In genomic region chr1:87462894-87463293, GRCh38 we compare ENCODE assay signal across 16 cellular contexts.
A peak's percentile ranks its signal among the peaks of the same experiment; 100 is the strongest.
DNase-seq lines count a peak whose midpoint lies in the region; ATAC-seq and FAIRE-seq lines count a peak whose summit lies in the region.
"Had no signal": no experiment of that assay in that cellular context is flagged by ENCODE, and none has a peak within 500 bp of the region (broad histone marks: within the 10 kb centered on the region; RNA-seq: fewer than 3 reads in every experiment).

No MANE protein-coding gene starts in this region.

- DNase-seq in urothelium cell line (ENCODE audit: low spot score) (no peak), substantia nigra (lab: John Stamatoyannopoulos, UW) (no peak), pons (ENCODE audit: low spot score) (no peak)
- DNase-seq in activated CD4-positive, alpha-beta T cell treated with anti-CD3 and anti-CD28 coated beads for 4 hours, result no peak
- DNase-seq: BE2C, EL, GF-D8, Kasumi-1, NCI-H1417 treated with DMSO at 0.1 percent for 48 hours, NCI-H187, NCI-H69, Peyer's patch had no signal

- no peak overlapping the region for H3K27ac ChIP-seq in substantia nigra (ENCODE audit: low read depth, low read length, poor library complexity, severe bottlenecking)
- H3K27ac ChIP-seq: Peyer's patch had no signal

- FAIRE-seq in urothelium cell line (lab: Jason Lieb, UNC), result peak; percentile 32

- ATAC-seq in GM18511 (IDR thresholded peaks at IDR 0.05; ENCODE audit: unreplicated experiment) (peak; percentile 41), GM21529 (IDR thresholded peaks at IDR 0.05; ENCODE audit: unreplicated experiment) (peak; percentile 36), HG03342 (IDR thresholded peaks at IDR 0.05; ENCODE audit: unreplicated experiment) (peak; percentile 33)
- ATAC-seq: SK-N-SH treated with all-trans-retinoic acid at 6 μM for 48 hours had no signal
